In the genomic region with DNA sequence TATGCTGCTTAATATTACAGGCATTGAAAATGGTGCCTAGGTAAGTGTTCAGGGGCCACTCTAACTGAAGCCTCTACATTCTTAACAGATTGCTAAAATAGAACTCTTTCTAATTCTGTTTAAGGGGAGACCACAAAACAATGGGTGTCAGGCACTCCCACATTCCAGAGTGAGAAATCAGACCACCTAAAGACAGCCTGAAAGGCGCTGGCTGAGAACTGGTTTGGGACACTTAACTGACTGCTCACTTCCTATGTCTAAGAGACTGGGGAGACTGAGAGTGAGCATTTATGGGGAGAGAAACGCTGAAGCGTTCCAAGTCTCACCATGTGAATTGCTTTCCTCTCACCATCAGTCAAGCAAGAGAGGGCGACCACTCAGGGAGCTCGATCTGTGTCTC, we compare ENCODE assay signal across 13 cellular contexts.
A peak's percentile ranks its signal among the peaks of the same experiment; 100 is the strongest.
DNase-seq lines count a peak whose midpoint lies in the region; ATAC-seq, FAIRE-seq and TF ChIP-seq lines count a peak whose summit lies in the region.
"Had no signal": no experiment of that assay in that cellular context is flagged by ENCODE, and none has a peak within 500 bp of the region (broad histone marks: within the 10 kb centered on the region; RNA-seq: fewer than 3 reads in every experiment).

No MANE protein-coding gene starts in this region.

- CTCF ChIA-PET in mammary epithelial cell (lab: Charles Lee; ENCODE audit: low non-redundant PET), result no interaction called here

- no peak overlapping the region; the same call in 1 of the 2 replicates for H3K9ac ChIP-seq in HUES48 (ENCODE audit: low read depth, low read length)
- H3K9ac ChIP-seq in mammary epithelial cell (ENCODE audit: insufficient read depth, low read length), result peak overlapping the region; percentile 62
- peak overlapping the region; percentile 88 for H3K9ac ChIP-seq in mesenchymal stem cell (ENCODE audit: low read length)

- H3K79me1 ChIP-seq in mesenchymal stem cell (replicated peaks; ENCODE audit: low read length, poor library complexity, severe bottlenecking), result peaks cover 10% of the 10 kb centered on the region

- no peaks in the 10 kb centered on the region for H3K27me3 ChIP-seq in HUES48 (ENCODE audit: control insufficient read depth, insufficient read depth, low read length)
- no peaks in the 10 kb centered on the region for H3K27me3 ChIP-seq in mammary epithelial cell (ENCODE audit: insufficient read depth, low read length)
- no peaks in the 10 kb centered on the region for H3K27me3 ChIP-seq in mesenchymal stem cell (ENCODE audit: control insufficient read depth in 1 of 2, insufficient read depth in 1 of 2, low read length in 2 of 2)
- H3K27me3 ChIP-seq: esophagus squamous epithelium had no signal

- H2BK15ac ChIP-seq in mesenchymal stem cell (ENCODE audit: low read depth, poor library complexity, severe bottlenecking), result no peak overlapping the region

- H3K4me1 ChIP-seq in HUES48 (ENCODE audit: control insufficient read depth, insufficient read depth, low read length) (peaks cover 14% of the 10 kb centered on the region), mammary epithelial cell (ENCODE audit: insufficient read depth, low read length) (peaks cover 31% of the 10 kb centered on the region), mesenchymal stem cell (ENCODE audit: control insufficient read depth, insufficient read depth, low read depth, low read length) (peaks cover 4% of the 10 kb centered on the region)

- no peak for FAIRE-seq in HTR-8/SVneo (lab: Jason Lieb, UNC)

- H3K79me2 ChIP-seq in mammary epithelial cell (ENCODE audit: insufficient read depth, low read length), result peaks cover 37% of the 10 kb centered on the region

- H3K4me2 ChIP-seq in mammary epithelial cell (ENCODE audit: insufficient read depth, low read depth, low read length) (peak overlapping the region; percentile 67), mesenchymal stem cell (ENCODE audit: low read length, poor library complexity, severe bottlenecking) (no peak overlapping the region)

- H3K27ac ChIP-seq in HUES48 (ENCODE audit: low read depth, low read length) (peak overlapping the region; percentile 66), mammary epithelial cell (ENCODE audit: insufficient read depth, low read depth, low read length) (peak overlapping the region; percentile 98), mesenchymal stem cell (ENCODE audit: low read length, poor library complexity, severe bottlenecking) (peak overlapping the region; percentile 62)
- H3K27ac ChIP-seq: thoracic aorta had no signal

- H3K36me3 ChIP-seq in HUES48 (ENCODE audit: control insufficient read depth, insufficient read depth, low read length) (peaks cover 8% of the 10 kb centered on the region; the same call in 1 of the 2 replicates), mammary epithelial cell (ENCODE audit: insufficient read depth, low read length) (peaks cover 4% of the 10 kb centered on the region), mesenchymal stem cell (ENCODE audit: control insufficient read depth in 1 of 2, insufficient read depth in 2 of 2, low read depth in 1 of 2, low read length in 2 of 2) (peaks cover 0 to 80% of the 10 kb centered on the region in 2 experiments)
- H3K36me3 ChIP-seq: thoracic aorta had no signal

- no peak overlapping the region for H4K8ac ChIP-seq in mesenchymal stem cell (ENCODE audit: low read length)

- no peak overlapping the region for H3K4ac ChIP-seq in mesenchymal stem cell (ENCODE audit: low read depth in 1 of 2, low read length in 2 of 2)

- H3K18ac ChIP-seq in mesenchymal stem cell (ENCODE audit: low read depth in 1 of 2, low read length in 2 of 2), result no peak overlapping the region

- H3K23ac ChIP-seq in mesenchymal stem cell (ENCODE audit: low read length in 2 of 2), result no peak overlapping the region

- no peak overlapping the region for H2BK5ac ChIP-seq in mesenchymal stem cell (ENCODE audit: low read depth, low read length, poor library complexity, severe bottlenecking)

- no TSS peak for BruUV-seq in mammary epithelial cell (replicated peaks; lab: Mats Ljungman, UMichigan)

- H2AFZ ChIP-seq in mammary epithelial cell (ENCODE audit: low read depth, low read length) (peak overlapping the region; percentile 44), mesenchymal stem cell (ENCODE audit: low read depth, low read length) (no peak overlapping the region)

- no peak overlapping the region for H4K91ac ChIP-seq in mesenchymal stem cell (ENCODE audit: low read length)

- ATAC-seq in GM21381 (IDR thresholded peaks at IDR 0.05; ENCODE audit: unreplicated experiment), result no peak
- ATAC-seq: left colon, T-helper 17 cell had no signal

- in situ Hi-C loops in mammary epithelial cell (cut with MboI; ENCODE audit: low sequenced_read_pairs in 2 of 2), result no loop called here

- no peak overlapping the region for H2AK5ac ChIP-seq in mesenchymal stem cell (ENCODE audit: low read length, severe bottlenecking)

- WGBS in mammary epithelial cell (ENCODE audit: low coverage, missing lambda C conversion rate), result 50% methylated on average over 5 of the region's 5 CpGs
- WGBS in mesenchymal stem cell, result 63% methylated on average over 5 of the region's 5 CpGs

- H2BK12ac ChIP-seq in mesenchymal stem cell (ENCODE audit: low read length in 2 of 2), result no peak overlapping the region

- TF ChIP-seq CTCF in AG10803 (conservative IDR thresholded peaks at IDR 0.05; ENCODE audit: low read length) (no peak), mammary epithelial cell (conservative IDR thresholded peaks at IDR 0.05 in 1 of 2, IDR thresholded peaks at IDR 0.05 in 1 of 2; ENCODE audit: extremely low read depth in 1 of 2, insufficient read depth in 1 of 2, low read depth in 1 of 2, low read length in 2 of 2) (no peak)

- H2BK120ac ChIP-seq in mesenchymal stem cell (ENCODE audit: low read depth, low read length), result no peak overlapping the region

- intact Hi-C loops in mammary epithelial cell (cut with micrococcal nuclease), result no loop called here

- H3K4me3 ChIP-seq in AG10803 (ENCODE audit: low read length) (no peak overlapping the region), HUES48 (ENCODE audit: low read depth, low read length) (no peak overlapping the region; the same call in 1 of the 2 replicates), mammary epithelial cell (replicated peaks in 1 of 3; ENCODE audit: insufficient read depth in 1 of 3, low read depth in 2 of 3, low read length in 3 of 3) (no peak overlapping the region), mesenchymal stem cell (ENCODE audit: insufficient read depth in 1 of 2, low read depth in 1 of 2, low read length in 2 of 2) (peak overlapping the region in 1 of 2 experiments; percentile 2)
- H3K4me3 ChIP-seq: esophagus squamous epithelium, thoracic aorta had no signal

- no peaks in the 10 kb centered on the region for H4K20me1 ChIP-seq in mammary epithelial cell (ENCODE audit: insufficient read depth, low read length)

- H3K9me3 ChIP-seq in HUES48 (ENCODE audit: control insufficient read depth, insufficient read depth, low read length) (no peaks in the 10 kb centered on the region), mammary epithelial cell (replicated peaks; ENCODE audit: insufficient read depth, low read length) (no peaks in the 10 kb centered on the region), mesenchymal stem cell (ENCODE audit: control insufficient read depth, low read length) (no peaks in the 10 kb centered on the region)
- H3K9me3 ChIP-seq: esophagus squamous epithelium, thoracic aorta had no signal

- no peak overlapping the region for H3K14ac ChIP-seq in mesenchymal stem cell (ENCODE audit: low read length in 2 of 2)

- dilution Hi-C loops in mammary epithelial cell (cut with HindIII; ENCODE audit: low sequenced_read_pairs), result no loop called here

- DNase-seq in AG10803 (ENCODE audit: low read depth) (peak; percentile 86), mammary epithelial cell (peak; percentile 87), mesenchymal stem cell (peak; percentile 46), T1000 (lab: John Stamatoyannopoulos, UW) (no peak), GDM1 (lab: John Stamatoyannopoulos, UW) (no peak), HTR-8/SVneo (ENCODE audit: insufficient read length, low spot score) (no peak)
- DNase-seq: amniotic stem cell, esophagus squamous epithelium, left colon, T-helper 17 cell had no signal

Comparison
In these comparisons a context has a peak if more than half of its experiments do, and no peak if none do; other contexts are left out.
1. DNase-seq: peak in AG10803 (single experiment), mammary epithelial cell (single experiment) and mesenchymal stem cell (single experiment); none in T1000 (single experiment), GDM1 (single experiment) and HTR-8/SVneo (single experiment).
2. Peak in every context shown above with its lines, with median percentiles within 50 percentile points of each other: H3K27ac ChIP-seq.